10 cellular contexts compared by ENCODE assay signal in genomic region chr17:21294321-21295035, GRCh38. TPM values are rescaled to one million over a fixed set of nuclear protein-coding genes. Genes with fewer than 3 reads are reported as not detected.
A peak's percentile ranks its signal among the peaks of the same experiment; 100 is the strongest.
DNase-seq lines count a peak whose midpoint lies in the region; ATAC-seq and TF ChIP-seq lines count a peak whose summit lies in the region.
"Had no signal": no experiment of that assay in that cellular context is flagged by ENCODE, and none has a peak within 500 bp of the region (broad histone marks: within the 10 kb centered on the region; RNA-seq: fewer than 3 reads in every experiment).

No MANE protein-coding gene starts in this region.

- H3K27ac Mint-ChIP-seq in CD14-positive monocyte (peak overlapping the region in 6 of 7 donors; percentile 5 to 81 (median 16)), H9 (peak overlapping the region in 2 of 3 experiments; percentile 15 to 94; a peak in 3 of 7 replicates), natural killer cell (peak overlapping the region; percentile 83 to 88)

- H3K14ac ChIP-seq in H9 (ENCODE audit: insufficient read depth, low read length): peak overlapping the region; percentile 44

- H2BK12ac ChIP-seq in H9 (ENCODE audit: insufficient read length, low read depth, low read length): no peak overlapping the region

- H3K27ac ChIP-seq in H9 (ENCODE audit: insufficient read length, low read depth, low read length) (no peak overlapping the region), breast epithelium (peak overlapping the region; percentile 20 to 32), Karpas-422 (ENCODE audit: low read length) (no peak overlapping the region)
- H3K27ac ChIP-seq: esophagus squamous epithelium had no signal

- H2BK20ac ChIP-seq in H9 (ENCODE audit: low read depth, low read length, poor library complexity, severe bottlenecking): no peak overlapping the region

- peaks cover 47% of the 10 kb centered on the region for H3K9me3 ChIP-seq in H9 (ENCODE audit: control insufficient read depth, low read depth, low read length)
- no peaks in the 10 kb centered on the region for H3K9me3 ChIP-seq in breast epithelium
- H3K9me3 ChIP-seq in Karpas-422 (ENCODE audit: low read length): no peaks in the 10 kb centered on the region
- H3K9me3 ChIP-seq: esophagus squamous epithelium had no signal

- no peak overlapping the region for H2AFZ ChIP-seq in H9 (ENCODE audit: low read length)
- no peak overlapping the region for H2AFZ ChIP-seq in Karpas-422 (ENCODE audit: low read length)

- H3K23me2 ChIP-seq in H9 (ENCODE audit: insufficient read length, low read depth, low read length, poor library complexity, severe bottlenecking): no peaks in the 10 kb centered on the region

- H3K23ac ChIP-seq in H9 (ENCODE audit: insufficient read length, low read depth, low read length): no peak overlapping the region

- H3K79me1 ChIP-seq in H9 (ENCODE audit: insufficient read depth, low read depth, low read length, poor library complexity, severe bottlenecking): no peaks in the 10 kb centered on the region

- H3K56ac ChIP-seq in H9 (ENCODE audit: insufficient read length, low read depth, low read length): no peak overlapping the region

- H3K4me2 ChIP-seq in H9 (ENCODE audit: insufficient read depth, insufficient read length, low read length) (no peak overlapping the region), Karpas-422 (ENCODE audit: low read depth, low read length, poor library complexity, severe bottlenecking) (no peak overlapping the region)

- no peak overlapping the region for H3T11ph ChIP-seq in H9 (ENCODE audit: low read length)

- peak overlapping the region; percentile 37 for H4K91ac ChIP-seq in H9 (ENCODE audit: insufficient read length, low read depth, low read length)

- H4K20me1 ChIP-seq in H9 (ENCODE audit: control insufficient read depth, insufficient read depth, insufficient read length) (no peaks in the 10 kb centered on the region), Karpas-422 (ENCODE audit: insufficient read depth, low read depth, low read length) (peaks cover 67% of the 10 kb centered on the region)

- DNase-seq in CD14-positive monocyte (ENCODE audit: low spot score): no peak
- DNase-seq in H9: no peak
- no peak for DNase-seq in breast epithelium (ENCODE audit: low spot score in 2 of 2)
- DNase-seq in natural killer cell: no peak
- DNase-seq in Karpas-422: no peak
- DNase-seq: esophagus squamous epithelium, MM.1S had no signal

- no peak overlapping the region for H3K4me3 ChIP-seq in breast epithelium
- no peak overlapping the region for H3K4me3 ChIP-seq in Karpas-422 (ENCODE audit: low read length)
- H3K4me3 ChIP-seq: esophagus squamous epithelium had no signal

- TF ChIP-seq POLR2A in breast epithelium (IDR thresholded peaks at IDR 0.05): no peak

- H3K79me2 ChIP-seq in H9 (ENCODE audit: insufficient read depth, low read length): 0 out of 2 replicates have a peak, but pooled peaks cover 2% of the 10 kb centered on the region
- peaks cover 63% of the 10 kb centered on the region for H3K79me2 ChIP-seq in Karpas-422 (ENCODE audit: low read length)

- no peaks in the 10 kb centered on the region for H3K9me2 ChIP-seq in Karpas-422 (replicated peaks; ENCODE audit: insufficient read depth, low read length)

- H3K36me3 Mint-ChIP-seq in CD14-positive monocyte (peaks cover 37 to 71% of the 10 kb centered on the region in 2 donors), H9 (ENCODE audit: insufficient read depth in 1 of 3, low read depth in 3 of 3) (peaks cover 0 to 24% (median 11%) of the 10 kb centered on the region in 3 experiments; a peak in 5 of 7 replicates), natural killer cell (no peaks in the 10 kb centered on the region)

- H3K9ac ChIP-seq in H9 (ENCODE audit: extremely low read depth, insufficient read length, low read length): no peak overlapping the region
- no peak overlapping the region for H3K9ac ChIP-seq in Karpas-422 (ENCODE audit: low read length)

- H3K4me1 ChIP-seq in H9 (ENCODE audit: insufficient read depth, low read length) (no peaks in the 10 kb centered on the region), breast epithelium (peaks cover 0 to 6% of the 10 kb centered on the region in 2 donors), Karpas-422 (ENCODE audit: low read length) (peaks cover 3% of the 10 kb centered on the region)

- H2AK5ac ChIP-seq in H9 (ENCODE audit: insufficient read length, low read length): no peak overlapping the region

- H2BK15ac ChIP-seq in H9 (ENCODE audit: low read depth, low read length): no peak overlapping the region

- no peak overlapping the region for H4K5ac ChIP-seq in H9 (ENCODE audit: insufficient read length, low read depth, low read length)

- H3K27me3 Mint-ChIP-seq in CD14-positive monocyte (ENCODE audit: low read depth in 3 of 3) (peaks cover 5 to 9% (median 5%) of the 10 kb centered on the region in 3 donors), H9 (ENCODE audit: low read depth) (peaks cover 6% of the 10 kb centered on the region), natural killer cell (ENCODE audit: low read depth in 2 of 2) (no peaks in the 10 kb centered on the region)

- H3K4me1 Mint-ChIP-seq in CD14-positive monocyte (peaks cover 22% of the 10 kb centered on the region), H9 (no peaks in the 10 kb centered on the region), natural killer cell (peaks cover 43 to 52% of the 10 kb centered on the region in 2 donors)

- no peak overlapping the region for H4K8ac ChIP-seq in H9 (replicated peaks; ENCODE audit: insufficient read length, low read depth, low read length)

- intact Hi-C loops in CD14-positive monocyte (cut with micrococcal nuclease) (no loop called here), breast epithelium (cut with DNase I; ENCODE audit: low total_unique reads) (no loop called here), natural killer cell (cut with micrococcal nuclease) (no loop called here)

- WGBS in H9 (ENCODE audit: extremely low coverage, insufficient read length, low lambda C conversion rate): no CpG with 5 or more reads among the region's 12 CpGs

- H3K9me3 Mint-ChIP-seq in CD14-positive monocyte: peaks cover 0 to 16% (median 4%) of the 10 kb centered on the region in 7 donors
- H3K9me3 Mint-ChIP-seq in H9: peaks cover 67 to 79% of the 10 kb centered on the region in 2 experiments
- peaks cover 0 to 2% of the 10 kb centered on the region in 2 donors for H3K9me3 Mint-ChIP-seq in natural killer cell

- H3K18ac ChIP-seq in H9 (ENCODE audit: insufficient read length, low read depth, low read length): no peak overlapping the region

- ATAC-seq in natural killer cell (no peak), HG02623 (IDR thresholded peaks at IDR 0.05; ENCODE audit: unreplicated experiment) (no peak), HG03442 (IDR thresholded peaks at IDR 0.05; ENCODE audit: unreplicated experiment) (no peak), HG02610 (IDR thresholded peaks at IDR 0.05; ENCODE audit: unreplicated experiment) (no peak)

- H2BK5ac ChIP-seq in H9 (ENCODE audit: insufficient read length, low read length): no peak overlapping the region

- H3K36me3 ChIP-seq in breast epithelium (no peaks in the 10 kb centered on the region), Karpas-422 (ENCODE audit: insufficient read depth, low read length) (peaks cover 5% of the 10 kb centered on the region; the same call in 1 of the 2 replicates)

- H3K27me3 ChIP-seq in H9 (ENCODE audit: insufficient read depth, low read length) (no peaks in the 10 kb centered on the region), breast epithelium (no peaks in the 10 kb centered on the region), Karpas-422 (ENCODE audit: low read length) (no peaks in the 10 kb centered on the region)

- H2BK120ac ChIP-seq in H9 (ENCODE audit: low read depth, low read length, poor library complexity, severe bottlenecking): no peak overlapping the region

- no peak overlapping the region for H3K4me3 Mint-ChIP-seq in CD14-positive monocyte
- H3K4me3 Mint-ChIP-seq in H9: no peak overlapping the region; a peak in 1 of 5 replicates
- H3K4me3 Mint-ChIP-seq in natural killer cell: peak overlapping the region; percentile 37

- no peak overlapping the region for H3K4ac ChIP-seq in H9 (ENCODE audit: low read depth, low read length)

- TF ChIP-seq CTCF in CD14-positive monocyte (IDR thresholded peaks at IDR 0.05) (no peak), H9 (conservative IDR thresholded peaks at IDR 0.05) (no peak), breast epithelium (IDR thresholded peaks at IDR 0.05) (no peak), natural killer cell (IDR thresholded peaks at IDR 0.05) (no peak)

RNA-seq across cellular contexts. Expression of gene MAP2K3, which starts 10.0 kb away (rescaled TPM):
- 100 to 1,000 TPM; 107 to 166 TPM for polyA plus RNA-seq in CD14-positive monocyte
- total RNA-seq in H9 (2021): 26.1 and 27.0 TPM in 2 replicates
- total RNA-seq in breast epithelium: 10 to 100 TPM; 16.0 to 26.9 (median 22.0) TPM
- 100 to 1,000 TPM; 139 to 165 (median 162) TPM for total RNA-seq in natural killer cell
- 49.4 and 66.7 TPM in 2 replicates for total RNA-seq in Karpas-422 (2014; rRNA removed; shearing (Covaris generic); ENCODE audit: low replicate concordance)

RNA-seq across cellular contexts. Expression of gene NATD1, which starts 41.3 kb away (rescaled TPM):
- 1 to 10 TPM; 3.0 to 3.8 TPM for polyA plus RNA-seq in CD14-positive monocyte
- total RNA-seq in H9 (2021) (7.3 and 7.5 TPM in 2 replicates), breast epithelium (10 to 100 TPM in 1 of 3 donors, 1 to 10 TPM in 2; 8.2 to 11.8 (median 8.6) TPM), natural killer cell (10 to 100 TPM; 10.9 to 16.3 (median 14.1) TPM)
- 0.45 and 1.2 TPM in 2 replicates for total RNA-seq in Karpas-422 (2014; rRNA removed; shearing (Covaris generic); ENCODE audit: low replicate concordance)

Comparison
In these comparisons a context has a peak if more than half of its experiments do, and no peak if none do; other contexts are left out.
1. H3K27ac Mint-ChIP-seq: peak in every context shown above with its lines; median percentile 86 in natural killer cell; 54 in H9; 16 in CD14-positive monocyte.
2. H3K27ac ChIP-seq: peak in breast epithelium (2 of 2); none in H9 (single experiment) and Karpas-422 (single experiment).